Comparison of ENCODE assay signal across 23 cellular contexts in the genomic region with DNA sequence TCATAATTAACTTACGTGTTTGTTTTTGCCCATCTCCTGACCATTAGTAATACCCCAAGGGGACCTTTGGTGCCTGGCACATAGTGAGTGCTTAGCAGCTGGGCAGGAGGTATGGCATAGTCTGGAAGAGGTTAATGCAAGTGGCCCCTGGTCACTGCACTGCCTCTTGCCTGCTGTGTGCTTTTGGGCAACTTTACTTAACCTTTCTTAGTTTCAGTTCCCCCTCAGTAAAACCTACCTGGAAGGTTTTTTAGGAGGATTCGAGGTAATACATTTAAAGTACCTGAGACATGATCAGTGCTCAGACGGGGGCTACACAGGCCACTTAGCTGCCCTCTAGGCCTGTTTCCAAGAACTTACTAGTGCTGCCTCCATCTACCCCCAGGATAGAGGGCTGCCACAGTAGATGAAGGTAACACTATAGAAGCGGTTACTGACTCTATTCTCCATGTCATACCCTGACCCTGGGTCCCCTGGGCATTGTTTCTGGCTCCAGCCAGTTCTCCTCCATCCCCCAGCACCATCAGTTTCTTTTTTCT. TPM values are rescaled to one million over a fixed set of nuclear protein-coding genes. Genes with fewer than 3 reads are reported as not detected.
DNase-seq lines count a peak whose midpoint lies in the region; ATAC-seq and TF ChIP-seq lines count a peak whose summit lies in the region.
"Had no signal": no experiment of that assay in that cellular context is flagged by ENCODE, and none has a peak within 500 bp of the region (broad histone marks: within the 10 kb centered on the region; RNA-seq: fewer than 3 reads in every experiment).

No MANE protein-coding gene starts in this region.

- no peak for ATAC-seq in Right ventricle myocardium inferior
- no peak for ATAC-seq in GM21423 (IDR thresholded peaks at IDR 0.05; ENCODE audit: unreplicated experiment)
- ATAC-seq in HG03460 (IDR thresholded peaks at IDR 0.05; ENCODE audit: unreplicated experiment): no peak
- ATAC-seq: activated CD8-positive, alpha-beta T cell treated with anti-CD3 and anti-CD28 coated beads for 36 hours; activated T-cell treated with anti-CD3 and anti-CD28 coated beads, Interleukin-2, amount 50 U/mL, for 4 hours had no signal

- no peaks in the 10 kb centered on the region for H4K20me1 ChIP-seq in OCI-LY7 (ENCODE audit: insufficient read depth, low read length)

- peak overlapping the region; percentile 58 for H3K27ac ChIP-seq in left ventricle myocardium inferior (replicated peaks)
- H3K27ac ChIP-seq in OCI-LY7 (ENCODE audit: low read depth, low read length, poor library complexity, severe bottlenecking): no peak overlapping the region
- H3K27ac ChIP-seq: brain microvascular endothelial cell had no signal

- intact Hi-C loops in left ventricle myocardium inferior (cut with micrococcal nuclease): no loop called here
- intact Hi-C loops in Right ventricle myocardium inferior (cut with DNase I): loop anchor here (5.0 kb wide), 1 partner anchor 157 kb away; a partner anchor contains a TSS
- intact Hi-C loops in OCI-LY7 (cut with micrococcal nuclease; ENCODE audit: unreplicated experiment): loop anchor here (5.0 to 10.0 kb wide), 4 partner anchors 117 to 235 kb away; a partner anchor contains a TSS
- intact Hi-C loops in dendritic cell treated with granulocyte-macrophage colony-stimulating factor and Interleukin-4, amounts not matched to agents 40 ng/mL and 50 ng/mL, for 4 days (cut with micrococcal nuclease): loop anchor here (10.0 kb wide), 1 partner anchor 235 kb away; a partner anchor contains a TSS
- intact Hi-C loops in activated T-helper 1 cell treated with anti-CD3 and anti-CD28 coated beads, Interleukin-12 subunit alpha, Interleukin-12 subunit beta, Interleukin-2, Interleukin-4 antibody, amounts not matched to agents 30 ng/mL and 10 ng/mL and 1 ng/mL, durations not matched to agents 14 hours and 24 hours and 36 hours (cut with micrococcal nuclease): loop anchor here (5.0 to 10.0 kb wide), 3 partner anchors 117 to 457 kb away; a partner anchor contains a TSS

- H3K4me3 ChIP-seq in left ventricle myocardium inferior (no peak overlapping the region), OCI-LY7 (ENCODE audit: low read depth, low read length, poor library complexity, severe bottlenecking) (no peak overlapping the region)
- H3K4me3 ChIP-seq: uterus had no signal

- H3K79me2 ChIP-seq in OCI-LY7 (ENCODE audit: insufficient read depth, low read depth, low read length): peaks cover 4% of the 10 kb centered on the region; the same call in 1 of the 2 replicates

- H3K9me3 Mint-ChIP-seq in dendritic cell treated with granulocyte-macrophage colony-stimulating factor and Interleukin-4, amounts not matched to agents 40 ng/mL and 50 ng/mL, for 4 days: no peaks in the 10 kb centered on the region
- H3K9me3 Mint-ChIP-seq in activated T-helper 1 cell treated with anti-CD3 and anti-CD28 coated beads, Interleukin-12 subunit alpha, Interleukin-12 subunit beta, Interleukin-2, Interleukin-4 antibody, amounts not matched to agents 30 ng/mL and 10 ng/mL and 1 ng/mL, durations not matched to agents 14 hours and 24 hours and 36 hours: no peaks in the 10 kb centered on the region
- H3K9me3 Mint-ChIP-seq: activated CD8-positive, alpha-beta T cell treated with anti-CD3 and anti-CD28 coated beads for 36 hours; activated T-cell treated with anti-CD3 and anti-CD28 coated beads, Interleukin-2, amount 50 U/mL, for 4 hours had no signal

- POLR2A ChIA-PET in OCI-LY7 (lab: Charles Lee): interaction anchor here (0.7 to 9.3 kb wide), 3 partner anchors 30 to 1435 kb away, joined by 4 to 106 read pairs (median 4); a partner anchor contains a TSS

- no TSS peak for BruUV-seq in OCI-LY7 (replicated peaks; lab: Mats Ljungman, UMichigan)

- no peak for TF ChIP-seq CTCF in left ventricle myocardium inferior (IDR thresholded peaks at IDR 0.05; ENCODE audit: borderline replicate concordance)
- no peak for TF ChIP-seq CTCF in OCI-LY7 (conservative IDR thresholded peaks at IDR 0.05; ENCODE audit: low read length)

- DNase-seq in left ventricle myocardium inferior: no peak
- no peak for DNase-seq in Right ventricle myocardium inferior (ENCODE audit: missing footprints)
- no peak for DNase-seq in OCI-LY7 (ENCODE audit: low spot score)
- no peak for DNase-seq in activated T-helper 1 cell treated with anti-CD3 and anti-CD28 coated beads, Interleukin-12 subunit alpha, Interleukin-12 subunit beta, Interleukin-2, Interleukin-4 antibody, amounts not matched to agents 30 ng/mL and 10 ng/mL and 1 ng/mL, durations not matched to agents 14 hours and 24 hours and 36 hours (ENCODE audit: low spot score)
- DNase-seq in NK-92 (lab: John Stamatoyannopoulos, UW; ENCODE audit: unreplicated experiment): no peak
- DNase-seq: ACHN; activated CD8-positive, alpha-beta T cell treated with anti-CD3 and anti-CD28 coated beads for 36 hours; activated T-cell treated with anti-CD3 and anti-CD28 coated beads, Interleukin-2, amount 50 U/mL, for 4 hours; brain microvascular endothelial cell; COR-L47; dermis blood vessel endothelial cell; kidney glomerular epithelial cell; NCI-H1092 treated with DMSO at 0.1 percent for 48 hours; NCI-H2029 treated with DMSO at 0.1 percent for 48 hours; SIG-M5; small intestine; stimulated activated CD4-positive, alpha-beta T cell treated with anti-CD3 and anti-CD28 coated beads, Interleukin-4, amount 100 ng/mL, for 1 hour; T-helper 2 cell; uterus had no signal

- peak overlapping the region; percentile 1 for H3K27ac Mint-ChIP-seq in dendritic cell treated with granulocyte-macrophage colony-stimulating factor and Interleukin-4, amounts not matched to agents 40 ng/mL and 50 ng/mL, for 4 days
- no peak overlapping the region for H3K27ac Mint-ChIP-seq in activated T-helper 1 cell treated with anti-CD3 and anti-CD28 coated beads, Interleukin-12 subunit alpha, Interleukin-12 subunit beta, Interleukin-2, Interleukin-4 antibody, amounts not matched to agents 30 ng/mL and 10 ng/mL and 1 ng/mL, durations not matched to agents 14 hours and 24 hours and 36 hours
- H3K27ac Mint-ChIP-seq: activated CD8-positive, alpha-beta T cell treated with anti-CD3 and anti-CD28 coated beads for 36 hours; progenitor cell of endocrine pancreas had no signal

- CTCF ChIA-PET in OCI-LY7 (lab: Charles Lee; ENCODE audit: unreplicated experiment): interaction anchor here (1.2 kb wide), 1 partner anchor 31 kb away, joined by 7 read pairs; no protein-coding TSS in a partner anchor

- H3K9me3 ChIP-seq in left ventricle myocardium inferior (replicated peaks) (no peaks in the 10 kb centered on the region), OCI-LY7 (ENCODE audit: low read length) (no peaks in the 10 kb centered on the region)
- H3K9me3 ChIP-seq: uterus had no signal

- H3K9me2 ChIP-seq in OCI-LY7 (ENCODE audit: insufficient read depth, low read length): no peaks in the 10 kb centered on the region

- H3K4me1 ChIP-seq in left ventricle myocardium inferior (peaks cover 59% of the 10 kb centered on the region), OCI-LY7 (ENCODE audit: insufficient read depth, low read length, poor library complexity, severe bottlenecking) (peaks cover 69% of the 10 kb centered on the region)

- peaks cover 53% of the 10 kb centered on the region for H3K4me1 Mint-ChIP-seq in dendritic cell treated with granulocyte-macrophage colony-stimulating factor and Interleukin-4, amounts not matched to agents 40 ng/mL and 50 ng/mL, for 4 days (ENCODE audit: low read depth)
- peaks cover 40% of the 10 kb centered on the region for H3K4me1 Mint-ChIP-seq in activated T-helper 1 cell treated with anti-CD3 and anti-CD28 coated beads, Interleukin-12 subunit alpha, Interleukin-12 subunit beta, Interleukin-2, Interleukin-4 antibody, amounts not matched to agents 30 ng/mL and 10 ng/mL and 1 ng/mL, durations not matched to agents 14 hours and 24 hours and 36 hours (ENCODE audit: low read depth)

- no peaks in the 10 kb centered on the region for H3K27me3 Mint-ChIP-seq in dendritic cell treated with granulocyte-macrophage colony-stimulating factor and Interleukin-4, amounts not matched to agents 40 ng/mL and 50 ng/mL, for 4 days
- H3K27me3 Mint-ChIP-seq in activated T-helper 1 cell treated with anti-CD3 and anti-CD28 coated beads, Interleukin-12 subunit alpha, Interleukin-12 subunit beta, Interleukin-2, Interleukin-4 antibody, amounts not matched to agents 30 ng/mL and 10 ng/mL and 1 ng/mL, durations not matched to agents 14 hours and 24 hours and 36 hours (ENCODE audit: insufficient read depth): no peaks in the 10 kb centered on the region
- H3K27me3 Mint-ChIP-seq: activated CD8-positive, alpha-beta T cell treated with anti-CD3 and anti-CD28 coated beads for 36 hours; progenitor cell of endocrine pancreas had no signal

- H3K36me3 ChIP-seq in left ventricle myocardium inferior: no peaks in the 10 kb centered on the region
- peaks cover 9% of the 10 kb centered on the region; the same call in 1 of the 2 replicates for H3K36me3 ChIP-seq in OCI-LY7 (ENCODE audit: insufficient read depth, low read length)
- H3K36me3 ChIP-seq: brain microvascular endothelial cell, uterus had no signal

- peaks cover 22% of the 10 kb centered on the region for H3K36me3 Mint-ChIP-seq in dendritic cell treated with granulocyte-macrophage colony-stimulating factor and Interleukin-4, amounts not matched to agents 40 ng/mL and 50 ng/mL, for 4 days (ENCODE audit: low read depth)
- no peaks in the 10 kb centered on the region for H3K36me3 Mint-ChIP-seq in activated T-helper 1 cell treated with anti-CD3 and anti-CD28 coated beads, Interleukin-12 subunit alpha, Interleukin-12 subunit beta, Interleukin-2, Interleukin-4 antibody, amounts not matched to agents 30 ng/mL and 10 ng/mL and 1 ng/mL, durations not matched to agents 14 hours and 24 hours and 36 hours (ENCODE audit: low read depth)

- no peak overlapping the region for H3K4me3 Mint-ChIP-seq in dendritic cell treated with granulocyte-macrophage colony-stimulating factor and Interleukin-4, amounts not matched to agents 40 ng/mL and 50 ng/mL, for 4 days
- no peak overlapping the region for H3K4me3 Mint-ChIP-seq in activated T-helper 1 cell treated with anti-CD3 and anti-CD28 coated beads, Interleukin-12 subunit alpha, Interleukin-12 subunit beta, Interleukin-2, Interleukin-4 antibody, amounts not matched to agents 30 ng/mL and 10 ng/mL and 1 ng/mL, durations not matched to agents 14 hours and 24 hours and 36 hours
- H3K4me3 Mint-ChIP-seq: activated CD8-positive, alpha-beta T cell treated with anti-CD3 and anti-CD28 coated beads for 36 hours; activated T-cell treated with anti-CD3 and anti-CD28 coated beads, Interleukin-2, amount 50 U/mL, for 4 hours had no signal

- H3K27me3 ChIP-seq in left ventricle myocardium inferior (ENCODE audit: low read depth): no peaks in the 10 kb centered on the region
- H3K27me3 ChIP-seq: brain microvascular endothelial cell, uterus had no signal

- H3K4me2 ChIP-seq in OCI-LY7 (ENCODE audit: low read length): peak overlapping the region; percentile 40

- H2AFZ ChIP-seq in OCI-LY7 (ENCODE audit: low read length): no peak overlapping the region

RNA-seq across cellular contexts. Expression of a gene that starts 3.4 kb away (rescaled TPM):
- total RNA-seq in left ventricle myocardium inferior (47.0 TPM), Right ventricle myocardium inferior (49.7 TPM), OCI-LY7 (2022) (160 and 171 TPM in 2 replicates)
- 146 and 153 TPM in 2 replicates for total RNA-seq in OCI-LY7 (2014; rRNA removed; shearing (Covaris generic))
- total RNA-seq in activated T-helper 1 cell treated with anti-CD3 and anti-CD28 coated beads, Interleukin-12 subunit alpha, Interleukin-12 subunit beta, Interleukin-2, Interleukin-4 antibody, amounts not matched to agents 30 ng/mL and 10 ng/mL and 1 ng/mL, durations not matched to agents 14 hours and 24 hours and 36 hours: 36.7 and 39.8 TPM in 2 replicates

RNA-seq across cellular contexts. Expression of a gene that starts 23.4 kb away (rescaled TPM):
- total RNA-seq in left ventricle myocardium inferior: 0.82 TPM
- 0.51 TPM for total RNA-seq in Right ventricle myocardium inferior
- total RNA-seq in OCI-LY7 (2014; rRNA removed; shearing (Covaris generic)): 0.35 and 0.67 TPM in 2 replicates
- 0.34 TPM in 1 of 2 replicates, not detected in the other for total RNA-seq in OCI-LY7 (2022)
- total RNA-seq in activated T-helper 1 cell treated with anti-CD3 and anti-CD28 coated beads, Interleukin-12 subunit alpha, Interleukin-12 subunit beta, Interleukin-2, Interleukin-4 antibody, amounts not matched to agents 30 ng/mL and 10 ng/mL and 1 ng/mL, durations not matched to agents 14 hours and 24 hours and 36 hours: 0.64 and 0.73 TPM in 2 replicates

RNA-seq across cellular contexts. Expression of a gene that starts 41.8 kb away (rescaled TPM):
- total RNA-seq in left ventricle myocardium inferior: 7.0 TPM
- 6.9 TPM for total RNA-seq in Right ventricle myocardium inferior
- total RNA-seq in OCI-LY7 (2014; rRNA removed; shearing (Covaris generic)): 30.1 and 51.0 TPM in 2 replicates
- total RNA-seq in OCI-LY7 (2022): 62.2 and 71.1 TPM in 2 replicates
- 30.7 and 31.6 TPM in 2 replicates for total RNA-seq in activated T-helper 1 cell treated with anti-CD3 and anti-CD28 coated beads, Interleukin-12 subunit alpha, Interleukin-12 subunit beta, Interleukin-2, Interleukin-4 antibody, amounts not matched to agents 30 ng/mL and 10 ng/mL and 1 ng/mL, durations not matched to agents 14 hours and 24 hours and 36 hours

RNA-seq across cellular contexts. Expression of a gene that starts 46.7 kb away (rescaled TPM):
- total RNA-seq in left ventricle myocardium inferior (14.9 TPM), Right ventricle myocardium inferior (15.8 TPM), OCI-LY7 (2022) (18.5 and 22.0 TPM in 2 replicates)
- total RNA-seq in OCI-LY7 (2014; rRNA removed; shearing (Covaris generic)): 8.4 and 9.2 TPM in 2 replicates
- 9.2 and 9.4 TPM in 2 replicates for total RNA-seq in activated T-helper 1 cell treated with anti-CD3 and anti-CD28 coated beads, Interleukin-12 subunit alpha, Interleukin-12 subunit beta, Interleukin-2, Interleukin-4 antibody, amounts not matched to agents 30 ng/mL and 10 ng/mL and 1 ng/mL, durations not matched to agents 14 hours and 24 hours and 36 hours

RNA-seq across cellular contexts. Expression of a gene that starts 51.7 kb away (rescaled TPM):
- total RNA-seq in left ventricle myocardium inferior: 86.0 TPM
- total RNA-seq in Right ventricle myocardium inferior: 112 TPM
- total RNA-seq in OCI-LY7 (2014; rRNA removed; shearing (Covaris generic)): 248 and 311 TPM in 2 replicates
- 210 and 219 TPM in 2 replicates for total RNA-seq in OCI-LY7 (2022)
- 260 and 263 TPM in 2 replicates for total RNA-seq in activated T-helper 1 cell treated with anti-CD3 and anti-CD28 coated beads, Interleukin-12 subunit alpha, Interleukin-12 subunit beta, Interleukin-2, Interleukin-4 antibody, amounts not matched to agents 30 ng/mL and 10 ng/mL and 1 ng/mL, durations not matched to agents 14 hours and 24 hours and 36 hours
